Comparison of ENCODE assay signal across 22 cellular contexts in the genomic region with DNA sequence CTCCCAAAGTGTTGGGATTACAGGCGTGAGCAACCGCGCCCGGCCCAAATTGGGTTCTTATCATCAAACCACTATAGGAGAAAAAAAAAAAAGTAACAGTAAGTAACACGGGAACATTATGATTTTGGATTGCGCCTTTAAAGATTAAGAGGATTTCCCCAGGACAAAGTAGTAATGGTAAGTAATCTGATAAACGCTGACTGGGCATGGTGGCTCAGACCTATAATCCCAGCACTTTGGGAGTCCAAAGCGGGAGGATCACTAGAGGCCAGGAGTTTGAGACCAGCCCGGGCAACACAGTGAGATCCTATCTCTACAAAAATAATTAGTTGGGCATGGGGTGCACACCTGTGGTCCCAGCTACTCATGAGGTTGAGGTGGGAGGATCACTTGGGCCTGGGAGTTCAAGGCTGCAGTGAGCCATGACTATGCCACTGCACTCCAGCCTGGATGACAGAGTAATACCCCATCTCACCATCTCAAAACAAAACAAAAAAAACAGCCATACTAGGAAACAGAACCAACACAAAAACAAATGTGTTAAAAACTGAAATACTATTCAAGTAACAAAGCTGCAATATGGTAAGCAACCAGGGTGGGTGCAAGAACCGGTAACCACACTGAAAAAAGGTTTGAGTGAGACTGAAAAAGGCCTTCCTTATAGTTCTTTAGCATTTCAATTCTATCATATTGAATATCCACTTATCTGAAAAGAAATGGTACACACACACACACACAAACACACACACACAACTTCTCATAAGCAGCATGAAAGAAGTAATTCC. TPM values are rescaled to one million over a fixed set of nuclear protein-coding genes. Genes with fewer than 3 reads are reported as not detected.
DNase-seq lines count a peak whose midpoint lies in the region; ATAC-seq and TF ChIP-seq lines count a peak whose summit lies in the region.
"Had no signal": no experiment of that assay in that cellular context is flagged by ENCODE, and none has a peak within 500 bp of the region (broad histone marks: within the 10 kb centered on the region; RNA-seq: fewer than 3 reads in every experiment).

No MANE protein-coding gene starts in this region.

- no peak overlapping the region for H2BK120ac ChIP-seq in trophoblast cell (ENCODE audit: insufficient read depth, low read length, poor library complexity)

- H3K9ac ChIP-seq in trophoblast cell (ENCODE audit: low read length) = no peak overlapping the region

- H3K36me3 ChIP-seq in trophoblast cell (ENCODE audit: control insufficient read depth in 1 of 2, insufficient read depth in 2 of 2, low read length in 2 of 2) = peaks cover 38 to 52% of the 10 kb centered on the region in 2 experiments
- H3K36me3 ChIP-seq in suprapubic skin = peaks cover 99% of the 10 kb centered on the region

- no peak overlapping the region for H2BK12ac ChIP-seq in trophoblast cell (ENCODE audit: low read length)

- H4K12ac ChIP-seq in trophoblast cell (ENCODE audit: low read depth, low read length) = no peak overlapping the region

- H3K4ac ChIP-seq in trophoblast cell (ENCODE audit: low read depth, low read length) = no peak overlapping the region

- POLR2A ChIA-PET in T-cell (lab: Charles Lee) = interaction anchor here in 1 of 2 donors (1.1 kb wide), 1 partner anchor 8 kb away, joined by 3 read pairs; no protein-coding TSS in a partner anchor

- no peak overlapping the region for H3K4me2 ChIP-seq in trophoblast cell (ENCODE audit: low read length)
- H3K4me2 ChIP-seq: smooth muscle cell had no signal

- H3K4me1 Mint-ChIP-seq in activated CD8-positive, alpha-beta memory T cell treated with anti-CD3 and anti-CD28 coated beads, Interleukin-2, amount 10 ng/mL, durations not matched to agents 7 days and 5 days = peaks cover 51% of the 10 kb centered on the region
- peaks cover 53 to 62% (median 62%) of the 10 kb centered on the region in 3 donors for H3K4me1 Mint-ChIP-seq in T-cell

- H3K36me3 Mint-ChIP-seq in activated CD8-positive, alpha-beta memory T cell treated with anti-CD3 and anti-CD28 coated beads, Interleukin-2, amount 10 ng/mL, durations not matched to agents 7 days and 5 days = peaks cover 71% of the 10 kb centered on the region
- peaks cover 62% of the 10 kb centered on the region for H3K36me3 Mint-ChIP-seq in T-cell

- no peak overlapping the region for H4K91ac ChIP-seq in trophoblast cell (ENCODE audit: low read depth, low read length)

- no peak overlapping the region for H3K14ac ChIP-seq in trophoblast cell (ENCODE audit: low read length)

- H2AK5ac ChIP-seq in trophoblast cell (ENCODE audit: low read length) = no peak overlapping the region

- TF ChIP-seq EP300 in suprapubic skin (IDR thresholded peaks at IDR 0.05) = no peak

- peak; percentile 27 for ATAC-seq in activated CD8-positive, alpha-beta memory T cell treated with anti-CD3 and anti-CD28 coated beads, Interleukin-2, amount 10 ng/mL, durations not matched to agents 7 days and 5 days
- ATAC-seq in T-cell (replicated peaks in 1 of 4) = peak in 1 of 4 experiments; percentile 12
- ATAC-seq: esophagus mucosa, gastroesophageal sphincter had no signal

- peak overlapping the region; percentile 23 for H3K18ac ChIP-seq in trophoblast cell (ENCODE audit: low read length)

- H3K79me2 ChIP-seq in trophoblast cell (ENCODE audit: control insufficient read depth, insufficient read depth, low read length, poor library complexity) = no peaks in the 10 kb centered on the region

- CTCF ChIA-PET in activated CD8-positive, alpha-beta memory T cell treated with anti-CD3 and anti-CD28 coated beads, Interleukin-2, amount 10 ng/mL, durations not matched to agents 7 days and 5 days (lab: Charles Lee) = interaction anchor here (1.2 kb wide), 1 partner anchor 8 kb away, joined by 3 read pairs; no protein-coding TSS in a partner anchor
- CTCF ChIA-PET in T-cell (lab: Charles Lee) = interaction anchor here (0.5 to 0.7 kb wide), 2 partner anchors 134 to 155 kb away, joined by 3 to 6 read pairs; no protein-coding TSS in a partner anchor

- TF ChIP-seq CTCF in cardiac fibroblast (IDR thresholded peaks at IDR 0.05; ENCODE audit: low read depth, low read length) (peak; percentile 10), suprapubic skin (IDR thresholded peaks at IDR 0.05) (no peak)

- no peak for DNase-seq in activated CD8-positive, alpha-beta memory T cell treated with anti-CD3 and anti-CD28 coated beads, Interleukin-2, amount 10 ng/mL, durations not matched to agents 7 days and 5 days
- DNase-seq in activated CD8-positive, alpha-beta memory T cell treated with anti-CD3 and anti-CD28 coated beads, Interleukin-2, amount 50 U/mL, for 48 hours = no peak
- DNase-seq in T-cell (no peak), cardiac fibroblast (ENCODE audit: low read depth in 2 of 2) (no peak), trophoblast cell (no peak), erythroblast (lab: John Stamatoyannopoulos, UW) (no peak), suprapubic skin (ENCODE audit: low spot score in 2 of 2) (no peak), NAMALWA (ENCODE audit: low spot score) (no peak)
- DNase-seq: activated CD4-positive, alpha-beta T cell treated with anti-CD3 and anti-CD28 coated beads, Interleukin-2, amount 10 ng/mL, durations not matched to agents 7 days and 5 days; amniotic stem cell; DMS79; MG63; NCI-H187 treated with DMSO at 0.1 percent for 48 hours; NCI-H345; NK-92 treated with Interleukin-12 subunit alpha and Interleukin-12 subunit beta, amount 100 ng/mL, for 24 hours; psoas muscle; RPMI8226; stimulated activated CD4-positive, alpha-beta T cell treated with anti-CD3 and anti-CD28 coated beads, Interleukin-4, amount 100 ng/mL, for 24 hours; testis had no signal

- TF ChIP-seq POLR2A in erythroblast (IDR thresholded peaks at IDR 0.05; ENCODE audit: low read length) (no peak), suprapubic skin (IDR thresholded peaks at IDR 0.05) (no peak)

- H3K4me3 Mint-ChIP-seq in activated CD8-positive, alpha-beta memory T cell treated with anti-CD3 and anti-CD28 coated beads, Interleukin-2, amount 10 ng/mL, durations not matched to agents 7 days and 5 days = no peak overlapping the region
- H3K4me3 Mint-ChIP-seq in T-cell = peak overlapping the region in 2 of 3 donors; percentile 7 to 40
- H3K4me3 Mint-ChIP-seq: activated CD4-positive, alpha-beta T cell treated with anti-CD3 and anti-CD28 coated beads, Interleukin-2, amount 10 ng/mL, durations not matched to agents 7 days and 5 days had no signal

- H3K27me3 ChIP-seq in trophoblast cell (ENCODE audit: insufficient read depth, low read length) (no peaks in the 10 kb centered on the region), suprapubic skin (no peaks in the 10 kb centered on the region)
- H3K27me3 ChIP-seq: gastroesophageal sphincter, MG63, testis had no signal

- H3K9me3 ChIP-seq in trophoblast cell (ENCODE audit: insufficient read depth, low read depth, low read length) = no peaks in the 10 kb centered on the region
- H3K9me3 ChIP-seq in suprapubic skin = no peaks in the 10 kb centered on the region
- H3K9me3 ChIP-seq: gastroesophageal sphincter, MG63, psoas muscle, testis had no signal

- H3K27ac Mint-ChIP-seq in activated CD8-positive, alpha-beta memory T cell treated with anti-CD3 and anti-CD28 coated beads, Interleukin-2, amount 10 ng/mL, durations not matched to agents 7 days and 5 days = peak overlapping the region; percentile 38
- H3K27ac Mint-ChIP-seq in T-cell = peak overlapping the region; percentile 61 to 85
- H3K27ac Mint-ChIP-seq: activated CD4-positive, alpha-beta T cell treated with anti-CD3 and anti-CD28 coated beads, Interleukin-2, amount 10 ng/mL, durations not matched to agents 7 days and 5 days had no signal

- WGBS in trophoblast cell (ENCODE audit: extremely low coverage, insufficient coverage, insufficient read length) = no CpG with 5 or more reads among the region's 10 CpGs
- WGBS in suprapubic skin = 95% methylated on average over 10 of the region's 10 CpGs

- no peaks in the 10 kb centered on the region for H3K9me3 Mint-ChIP-seq in activated CD8-positive, alpha-beta memory T cell treated with anti-CD3 and anti-CD28 coated beads, Interleukin-2, amount 10 ng/mL, durations not matched to agents 7 days and 5 days (ENCODE audit: low read depth)
- no peaks in the 10 kb centered on the region for H3K9me3 Mint-ChIP-seq in T-cell
- H3K9me3 Mint-ChIP-seq: activated CD4-positive, alpha-beta T cell treated with anti-CD3 and anti-CD28 coated beads, Interleukin-2, amount 10 ng/mL, durations not matched to agents 7 days and 5 days had no signal

- H3K4me3 ChIP-seq in cardiac fibroblast (replicated peaks in 1 of 2; ENCODE audit: low read depth in 2 of 2, low read length in 2 of 2) (no peak overlapping the region), trophoblast cell (ENCODE audit: low read depth, low read length) (no peak overlapping the region), suprapubic skin (no peak overlapping the region)
- H3K4me3 ChIP-seq: gastroesophageal sphincter, MG63, psoas muscle, smooth muscle cell, testis had no signal

- no peak overlapping the region for H4K8ac ChIP-seq in trophoblast cell (ENCODE audit: low read depth, low read length)

- H3K27me3 Mint-ChIP-seq in activated CD8-positive, alpha-beta memory T cell treated with anti-CD3 and anti-CD28 coated beads, Interleukin-2, amount 10 ng/mL, durations not matched to agents 7 days and 5 days = no peaks in the 10 kb centered on the region
- no peaks in the 10 kb centered on the region for H3K27me3 Mint-ChIP-seq in T-cell
- H3K27me3 Mint-ChIP-seq: activated CD4-positive, alpha-beta T cell treated with anti-CD3 and anti-CD28 coated beads, Interleukin-2, amount 10 ng/mL, durations not matched to agents 7 days and 5 days had no signal

- H3K27ac ChIP-seq in trophoblast cell (ENCODE audit: low read depth, low read length) (no peak overlapping the region), suprapubic skin (no peak overlapping the region)
- H3K27ac ChIP-seq: gastroesophageal sphincter, psoas muscle, testis had no signal

- no peak overlapping the region for H2AFZ ChIP-seq in trophoblast cell (ENCODE audit: insufficient read depth, low read length, poor library complexity)

- H3K23ac ChIP-seq in trophoblast cell (ENCODE audit: low read length) = no peak overlapping the region

- H3K4me1 ChIP-seq in trophoblast cell (ENCODE audit: control insufficient read depth in 1 of 2, insufficient read depth in 2 of 2, low read length in 2 of 2) (no peaks in the 10 kb centered on the region), suprapubic skin (peaks cover 56% of the 10 kb centered on the region)

- H2BK5ac ChIP-seq in trophoblast cell (ENCODE audit: low read depth, low read length, poor library complexity) = no peak overlapping the region

- no peaks in the 10 kb centered on the region for H3K79me1 ChIP-seq in trophoblast cell (ENCODE audit: low read length)

RNA-seq across cellular contexts. Expression of gene C6orf62, which starts 8.2 kb away (rescaled TPM):
- 100 to 1,000 TPM; 141 to 148 TPM for total RNA-seq in activated CD8-positive, alpha-beta memory T cell treated with anti-CD3 and anti-CD28 coated beads, Interleukin-2, amount 10 ng/mL, durations not matched to agents 7 days and 5 days
- total RNA-seq in T-cell = 100 to 1,000 TPM; 114 to 146 (median 135) TPM
- polyA plus RNA-seq in trophoblast cell (2013) = 91.4 and 91.7 TPM in 2 replicates
- 10 to 100 TPM; 36.5 to 69.2 (median 55.5) TPM for total RNA-seq in suprapubic skin

RNA-seq across cellular contexts. Expression of gene ACOT13, which starts 43.8 kb away (rescaled TPM):
- total RNA-seq in activated CD8-positive, alpha-beta memory T cell treated with anti-CD3 and anti-CD28 coated beads, Interleukin-2, amount 10 ng/mL, durations not matched to agents 7 days and 5 days = 10 to 100 TPM; 21.8 to 25.6 TPM
- total RNA-seq in T-cell = 10 to 100 TPM in 2 of 5 donors, 1 to 10 TPM in 3; 4.2 to 10.9 (median 9.5) TPM
- 40.1 and 41.9 TPM in 2 replicates for polyA plus RNA-seq in trophoblast cell (2013)
- 10 to 100 TPM in 2 of 4 donors, 1 to 10 TPM in 2; 4.8 to 14.7 (median 10.9) TPM for total RNA-seq in suprapubic skin

RNA-seq across cellular contexts. Expression of gene TDP2, which starts 44.0 kb away (rescaled TPM):
- 10 to 100 TPM; 40.5 to 45.7 TPM for total RNA-seq in activated CD8-positive, alpha-beta memory T cell treated with anti-CD3 and anti-CD28 coated beads, Interleukin-2, amount 10 ng/mL, durations not matched to agents 7 days and 5 days
- total RNA-seq in T-cell (10 to 100 TPM; 45.7 to 56.5 (median 50.8) TPM), suprapubic skin (10 to 100 TPM; 15.3 to 26.2 (median 23.8) TPM)
- polyA plus RNA-seq in trophoblast cell (2013) = 24.1 and 25.0 TPM in 2 replicates
